In the genomic region with DNA sequence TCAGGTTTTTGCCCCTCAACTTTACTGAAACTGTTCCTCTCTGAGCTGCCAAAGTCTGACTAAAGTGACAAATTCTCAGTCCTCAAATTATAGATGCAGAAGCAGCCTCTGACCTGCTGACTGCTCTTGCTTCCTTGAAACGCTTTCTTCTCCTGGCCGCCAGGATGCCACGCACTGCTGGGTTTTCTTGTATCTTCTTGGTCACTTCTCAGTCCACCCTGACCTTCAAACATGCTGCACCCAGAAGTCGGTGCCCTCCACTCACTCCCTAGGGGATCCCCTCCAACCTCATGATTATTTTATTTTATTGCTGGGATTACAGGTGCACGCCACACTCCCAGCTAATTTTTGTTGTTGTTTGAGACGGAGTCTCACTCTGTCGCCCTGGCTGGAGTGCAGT, we compare ENCODE assay signal across 1 cellular context.
TF ChIP-seq lines count a peak whose summit lies in the region.

No MANE protein-coding gene starts in this region.

TF ChIP-seq in SK-N-SH, 30 proteins besides CTCF, POLR2A, EP300 and RAD21 (continued from another document):
- TF ChIP-seq, protein P1, sequence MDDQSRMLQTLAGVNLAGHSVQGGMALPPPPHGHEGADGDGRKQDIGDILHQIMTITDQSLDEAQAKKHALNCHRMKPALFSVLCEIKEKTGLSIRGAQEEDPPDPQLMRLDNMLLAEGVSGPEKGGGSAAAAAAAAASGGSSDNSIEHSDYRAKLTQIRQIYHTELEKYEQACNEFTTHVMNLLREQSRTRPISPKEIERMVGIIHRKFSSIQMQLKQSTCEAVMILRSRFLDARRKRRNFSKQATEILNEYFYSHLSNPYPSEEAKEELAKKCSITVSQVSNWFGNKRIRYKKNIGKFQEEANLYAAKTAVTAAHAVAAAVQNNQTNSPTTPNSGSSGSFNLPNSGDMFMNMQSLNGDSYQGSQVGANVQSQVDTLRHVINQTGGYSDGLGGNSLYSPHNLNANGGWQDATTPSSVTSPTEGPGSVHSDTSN (IDR thresholded peaks at IDR 0.05) = no peak
- TF ChIP-seq GATA2 (CRISPR knock-in tag; IDR thresholded peaks at IDR 0.05) = no peak
- TF ChIP-seq, protein P2, sequence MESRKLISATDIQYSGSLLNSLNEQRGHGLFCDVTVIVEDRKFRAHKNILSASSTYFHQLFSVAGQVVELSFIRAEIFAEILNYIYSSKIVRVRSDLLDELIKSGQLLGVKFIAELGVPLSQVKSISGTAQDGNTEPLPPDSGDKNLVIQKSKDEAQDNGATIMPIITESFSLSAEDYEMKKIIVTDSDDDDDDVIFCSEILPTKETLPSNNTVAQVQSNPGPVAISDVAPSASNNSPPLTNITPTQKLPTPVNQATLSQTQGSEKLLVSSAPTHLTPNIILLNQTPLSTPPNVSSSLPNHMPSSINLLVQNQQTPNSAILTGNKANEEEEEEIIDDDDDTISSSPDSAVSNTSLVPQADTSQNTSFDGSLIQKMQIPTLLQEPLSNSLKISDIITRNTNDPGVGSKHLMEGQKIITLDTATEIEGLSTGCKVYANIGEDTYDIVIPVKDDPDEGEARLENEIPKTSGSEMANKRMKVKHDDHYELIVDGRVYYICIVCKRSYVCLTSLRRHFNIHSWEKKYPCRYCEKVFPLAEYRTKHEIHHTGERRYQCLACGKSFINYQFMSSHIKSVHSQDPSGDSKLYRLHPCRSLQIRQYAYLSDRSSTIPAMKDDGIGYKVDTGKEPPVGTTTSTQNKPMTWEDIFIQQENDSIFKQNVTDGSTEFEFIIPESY (IDR thresholded peaks at IDR 0.05; ENCODE audit: borderline replicate concordance, low read depth) = no peak
- no peak for TF ChIP-seq GABPA (IDR thresholded peaks at IDR 0.05; ENCODE audit: low read depth)
- no peak for TF ChIP-seq FOXM1 (IDR thresholded peaks at IDR 0.05; ENCODE audit: low read depth)
- TF ChIP-seq, protein P3, sequence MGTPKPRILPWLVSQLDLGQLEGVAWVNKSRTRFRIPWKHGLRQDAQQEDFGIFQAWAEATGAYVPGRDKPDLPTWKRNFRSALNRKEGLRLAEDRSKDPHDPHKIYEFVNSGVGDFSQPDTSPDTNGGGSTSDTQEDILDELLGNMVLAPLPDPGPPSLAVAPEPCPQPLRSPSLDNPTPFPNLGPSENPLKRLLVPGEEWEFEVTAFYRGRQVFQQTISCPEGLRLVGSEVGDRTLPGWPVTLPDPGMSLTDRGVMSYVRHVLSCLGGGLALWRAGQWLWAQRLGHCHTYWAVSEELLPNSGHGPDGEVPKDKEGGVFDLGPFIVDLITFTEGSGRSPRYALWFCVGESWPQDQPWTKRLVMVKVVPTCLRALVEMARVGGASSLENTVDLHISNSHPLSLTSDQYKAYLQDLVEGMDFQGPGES (IDR thresholded peaks at IDR 0.05; ENCODE audit: low read depth, low read length) = no peak
- TF ChIP-seq, protein P4, sequence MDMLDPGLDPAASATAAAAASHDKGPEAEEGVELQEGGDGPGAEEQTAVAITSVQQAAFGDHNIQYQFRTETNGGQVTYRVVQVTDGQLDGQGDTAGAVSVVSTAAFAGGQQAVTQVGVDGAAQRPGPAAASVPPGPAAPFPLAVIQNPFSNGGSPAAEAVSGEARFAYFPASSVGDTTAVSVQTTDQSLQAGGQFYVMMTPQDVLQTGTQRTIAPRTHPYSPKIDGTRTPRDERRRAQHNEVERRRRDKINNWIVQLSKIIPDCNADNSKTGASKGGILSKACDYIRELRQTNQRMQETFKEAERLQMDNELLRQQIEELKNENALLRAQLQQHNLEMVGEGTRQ (IDR thresholded peaks at IDR 0.05; ENCODE audit: borderline replicate concordance, low read depth, low read length) = no peak
